3 cellular contexts compared by ENCODE assay signal in the genomic region with DNA sequence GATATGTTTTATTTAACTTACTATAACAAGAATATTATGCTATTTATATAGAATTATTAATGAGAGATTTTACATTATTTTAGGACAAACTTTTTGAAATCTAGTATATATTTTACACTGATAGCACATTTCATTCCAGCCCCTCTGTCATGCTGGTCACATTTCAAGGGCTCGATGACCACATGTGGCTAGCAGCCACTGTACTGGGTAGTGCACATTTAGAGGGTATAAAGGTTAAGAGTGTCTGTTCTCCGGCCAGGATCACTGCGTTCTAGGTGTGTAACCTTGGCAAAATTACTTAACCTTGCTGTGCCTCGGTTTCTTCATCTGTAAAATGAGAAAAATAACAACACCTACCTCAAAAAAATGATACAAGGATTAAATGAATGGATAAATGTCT.
"Had no signal": no experiment of that assay in that cellular context is flagged by ENCODE, and none has a peak within 500 bp of the region (broad histone marks: within the 10 kb centered on the region; RNA-seq: fewer than 3 reads in every experiment).

No MANE protein-coding gene starts in this region.

- ATAC-seq: GM12878 had no signal

- DNase-seq: GDM1, GF-D8 had no signal

- H3K4me3 ChIP-seq: GM12878 had no signal
